10 cellular contexts compared by ENCODE assay signal in the genomic region with DNA sequence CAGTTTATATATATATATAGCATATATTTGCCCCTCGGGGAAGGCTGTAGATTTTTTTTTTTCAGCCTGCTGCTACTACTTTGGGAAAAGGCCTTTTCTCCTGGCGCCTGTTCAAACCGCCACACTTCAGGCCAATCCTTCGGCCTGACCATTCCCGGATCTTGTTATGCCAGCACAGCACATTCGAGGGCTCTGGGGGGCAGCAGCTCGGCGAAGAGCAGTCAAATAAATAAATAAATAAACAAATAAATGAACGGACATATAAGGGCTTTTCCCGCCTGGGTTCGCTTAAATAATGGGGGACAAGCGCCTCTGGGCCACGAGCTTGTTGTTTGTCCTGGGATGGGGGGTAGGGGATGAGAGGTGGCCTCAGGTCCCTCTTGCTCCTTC. TPM values are rescaled to one million over a fixed set of nuclear protein-coding genes. Genes with fewer than 3 reads are reported as not detected.
DNase-seq lines count a peak whose midpoint lies in the region; ATAC-seq, FAIRE-seq and TF ChIP-seq lines count a peak whose summit lies in the region.
"Had no signal": no experiment of that assay in that cellular context is flagged by ENCODE, and none has a peak within 500 bp of the region (broad histone marks: within the 10 kb centered on the region; RNA-seq: fewer than 3 reads in every experiment).

No MANE protein-coding gene starts in this region.

- H2BK15ac ChIP-seq in H1 (ENCODE audit: low read length) = no peak overlapping the region

- H3K4ac ChIP-seq in H1 (replicated peaks; ENCODE audit: insufficient read length, low read depth, low read length) = no peak overlapping the region

- H2AK5ac ChIP-seq in H1 (ENCODE audit: low read depth, low read length) = no peak overlapping the region

- H2BK20ac ChIP-seq in H1 (ENCODE audit: low read length) = no peak overlapping the region

- H3K36me3 Mint-ChIP-seq in effector memory CD8-positive, alpha-beta T cell (ENCODE audit: insufficient read depth) = peaks cover 26% of the 10 kb centered on the region

- no peak overlapping the region for H3K18ac ChIP-seq in H1 (ENCODE audit: extremely low read depth, low read length)

- H3K4me1 Mint-ChIP-seq in effector memory CD8-positive, alpha-beta T cell (ENCODE audit: low read depth in 2 of 2) = peaks cover 6 to 26% of the 10 kb centered on the region in 2 donors

- no peak for TF ChIP-seq RAD21 in H1 (IDR thresholded peaks at IDR 0.05 in 1 of 2, conservative IDR thresholded peaks at IDR 0.05 in 1 of 2; ENCODE audit: low read depth in 2 of 2, low read length in 2 of 2)

- TF ChIP-seq POLR2A in H1 (IDR thresholded peaks at IDR 0.05; ENCODE audit: control extremely low read depth in 1 of 2, low read depth in 2 of 2, low read length in 2 of 2) (no peak), ovary (IDR thresholded peaks at IDR 0.05) (no peak)

- WGBS in H1 (ENCODE audit: extremely low coverage in 1 of 2, insufficient coverage in 1 of 2, insufficient read length in 1 of 2, insufficient replicate concordance in 2 of 2, low coverage in 1 of 2, low lambda C conversion rate in 2 of 2, missing lambda C conversion rate in 1 of 2), 2 experiments = 31% methylated on average over 13 of the region's 13 CpGs; no CpG with 5 or more reads in 1 of the 2 experiments
- WGBS in ovary, 3 donors = 9 to 12% (median 10%) methylated on average over 13 of the region's 13 CpGs

- H4K20me1 ChIP-seq in KMS-11 (ENCODE audit: insufficient read depth) (no peaks in the 10 kb centered on the region), H1 (replicated peaks in 1 of 2; ENCODE audit: control insufficient read depth in 1 of 2, insufficient read depth in 2 of 2, low read length in 2 of 2) (peaks cover 4 to 13% of the 10 kb centered on the region in 2 experiments)

- H3K4me2 ChIP-seq in KMS-11 (peak overlapping the region; percentile 76), H1 (ENCODE audit: insufficient read depth in 1 of 2, low read depth in 2 of 2, low read length in 2 of 2) (peak overlapping the region; percentile 4 to 79; a peak in 3 of 4 replicates)

- peak; percentile 23 for DNase-seq in DMS53 treated with DMSO at 0.1 percent for 48 hours (lab: John Stamatoyannopoulos, UW; ENCODE audit: unreplicated experiment)
- no peak for DNase-seq in H1 (ENCODE audit: low read depth in 1 of 2, low spot score in 2 of 2)
- peak; percentile 72 to 81 (median 75) for DNase-seq in ovary
- no peak for DNase-seq in GM19238 (ENCODE audit: insufficient read length, low spot score)
- DNase-seq in MV-4-11 (lab: John Stamatoyannopoulos, UW) = no peak
- DNase-seq in effector memory CD8-positive, alpha-beta T cell = no peak

- H3K4me1 ChIP-seq in KMS-11 (ENCODE audit: low read depth, poor library complexity, severe bottlenecking) (peaks cover 29% of the 10 kb centered on the region), H1 (replicated peaks in 1 of 4; ENCODE audit: control insufficient read depth in 3 of 4, insufficient read depth in 4 of 4, low read length in 3 of 4) (peaks cover 0 to 9% (median 4%) of the 10 kb centered on the region in 4 experiments; a peak in 5 of 7 replicates), ovary (ENCODE audit: insufficient read depth) (peaks cover 9% of the 10 kb centered on the region)

- H2BK12ac ChIP-seq in H1 (ENCODE audit: low read depth, low read length) = no peak overlapping the region

- CTCF ChIA-PET in H1 (lab: Charles Lee; ENCODE audit: partially characterized antibody) = interaction anchor here (0.6 to 10.0 kb wide), 75 partner anchors 9 to 1620 kb away, joined by 3 to 119 read pairs (median 6); partner anchors contain the start of genes HOXD10, HOXD4, HOXD8 and HOXD9

- H3K4me3 Mint-ChIP-seq in effector memory CD8-positive, alpha-beta T cell = no peak overlapping the region

- H3K9me3 Mint-ChIP-seq in effector memory CD8-positive, alpha-beta T cell = no peaks in the 10 kb centered on the region

- H2AFZ ChIP-seq in KMS-11 (ENCODE audit: low read depth) (peak overlapping the region; percentile 98), H1 (ENCODE audit: low read length) (no peak overlapping the region)

- no peak overlapping the region for H2BK5ac ChIP-seq in H1 (ENCODE audit: low read depth, low read length)

- H3K79me2 ChIP-seq in KMS-11 (ENCODE audit: insufficient read depth, low read depth) (no peaks in the 10 kb centered on the region), H1 (ENCODE audit: control insufficient read depth in 1 of 2, insufficient read depth in 2 of 2, low read length in 2 of 2) (no peaks in the 10 kb centered on the region)

- peaks cover 3% of the 10 kb centered on the region; the same call in 1 of the 2 replicates for H3K23me2 ChIP-seq in H1 (ENCODE audit: low read depth, low read length)

- H3K27me3 ChIP-seq in KMS-11 (ENCODE audit: insufficient read depth, low read depth) (no peaks in the 10 kb centered on the region), H1 (replicated peaks in 1 of 4; ENCODE audit: control insufficient read depth in 3 of 4, extremely low read depth in 1 of 4, insufficient read depth in 3 of 4, low read length in 3 of 4) (peaks cover 81 to 100% (median 96%) of the 10 kb centered on the region in 4 experiments), ovary (no peaks in the 10 kb centered on the region)

- peak overlapping the region; percentile 70 for H3K4me3 ChIP-seq in KMS-11 (IDR thresholded peaks at IDR 0.05; ENCODE audit: insufficient read depth, low read depth, low read length)
- peak overlapping the region in 1 of 4 experiments; percentile 67; a peak in 2 of 8 replicates for H3K4me3 ChIP-seq in H1 (ENCODE audit: extremely low read depth in 1 of 4, insufficient read depth in 2 of 4, low read depth in 3 of 4, low read length in 4 of 4)
- peak overlapping the region; percentile 53 for H3K4me3 ChIP-seq in ovary

- H3K27ac ChIP-seq in KMS-11 (no peak overlapping the region; the same call in 1 of the 2 replicates), H1 (ENCODE audit: low read depth, low read length) (no peak overlapping the region), ovary (peak overlapping the region; percentile 80 to 99)

- H3K79me1 ChIP-seq in H1 (ENCODE audit: low read depth, low read length) = no peaks in the 10 kb centered on the region

- H3K14ac ChIP-seq in H1 (ENCODE audit: insufficient read length) = no peak overlapping the region

- H3K27ac Mint-ChIP-seq in effector memory CD8-positive, alpha-beta T cell = no peak overlapping the region

- H4K91ac ChIP-seq in H1 (replicated peaks; ENCODE audit: insufficient read length, low read length) = no peak overlapping the region

- POLR2A ChIA-PET in H1 (lab: Charles Lee; ENCODE audit: partially characterized antibody) = interaction anchor here (1.0 to 1.8 kb wide), 3 partner anchors 11 to 22 kb away, joined by 3 to 4 read pairs (median 3); partner anchors contain the start of gene HOXD4

- ATAC-seq in GM21737 (IDR thresholded peaks at IDR 0.05; ENCODE audit: unreplicated experiment) = no peak
- ATAC-seq in effector memory CD8-positive, alpha-beta T cell (replicated peaks) = no peak

- TF ChIP-seq EP300 in H1 (IDR thresholded peaks at IDR 0.05; ENCODE audit: borderline replicate concordance in 1 of 2, low read depth in 2 of 2, low read length in 2 of 2) (no peak), ovary (IDR thresholded peaks at IDR 0.05) (no peak)

- H3K9ac ChIP-seq in KMS-11 (peak overlapping the region; percentile 92; the same call in 1 of the 2 replicates), H1 (replicated peaks in 1 of 4; ENCODE audit: extremely low read depth in 1 of 4, low read depth in 3 of 4, low read length in 3 of 4) (no peak overlapping the region)

- peaks cover 88 to 100% of the 10 kb centered on the region in 2 donors for H3K27me3 Mint-ChIP-seq in effector memory CD8-positive, alpha-beta T cell

- H3K9me3 ChIP-seq in H1 (ENCODE audit: insufficient read depth in 2 of 2, low read depth in 1 of 2, low read length in 1 of 2) (no peaks in the 10 kb centered on the region; a peak in 1 of 4 replicates), ovary (no peaks in the 10 kb centered on the region)

- H3K36me3 ChIP-seq in KMS-11 (ENCODE audit: insufficient read depth) (no peaks in the 10 kb centered on the region), H1 (ENCODE audit: control insufficient read depth in 2 of 4, insufficient read depth in 4 of 4, low read length in 3 of 4) (peaks cover 0 to 4% (median 0%) of the 10 kb centered on the region in 4 experiments; a peak in 1 of 8 replicates), ovary (no peaks in the 10 kb centered on the region)

- TF ChIP-seq CTCF in KMS-11 (conservative IDR thresholded peaks at IDR 0.05; ENCODE audit: low read depth, low read length) = no peak
- TF ChIP-seq CTCF in H1 (IDR thresholded peaks at IDR 0.05; ENCODE audit: control extremely low read depth in 1 of 3, insufficient read depth in 1 of 3, low read depth in 1 of 3, low read length in 3 of 3) = no peak
- TF ChIP-seq CTCF in ovary (IDR thresholded peaks at IDR 0.05) = no peak

- no peak overlapping the region for H3K23ac ChIP-seq in H1 (ENCODE audit: insufficient read length)

- no peak overlapping the region for H3K56ac ChIP-seq in H1 (replicated peaks; ENCODE audit: insufficient read length, low read depth, low read length)

- FAIRE-seq in H1 (lab: Jason Lieb, UNC) = no peak
- FAIRE-seq: colon had no signal

- H2BK120ac ChIP-seq in H1 (replicated peaks; ENCODE audit: low read depth, low read length) = no peak overlapping the region

- no peak overlapping the region for H4K8ac ChIP-seq in H1 (ENCODE audit: extremely low read depth, insufficient read depth, low read length)

- intact Hi-C loops in ovary (cut with DNase I) = loop anchor here (2.0 to 10.0 kb wide), 6 partner anchors 125 to 497 kb away; partner anchors contain the start of gene MTX2 (in 1 of the 4)

- no peak overlapping the region for H4K5ac ChIP-seq in H1 (ENCODE audit: insufficient read length, low read depth, low read length)

RNA-seq across cellular contexts. Expression of gene HOXD8, which starts 10.6 kb away (rescaled TPM):
- not detected in 2 replicates for total RNA-seq in H1 (2021; fragmentation: NEBNext Ultra II Directional; extraction: Animal tissue kit (Norgen Biotek cat#: 25700))
- not detected in 2 replicates for polyA plus RNA-seq in H1 (2011; rRNA removed)
- not detected for polyA plus RNA-seq in H1 (2011; cell fraction: cytosol; rRNA removed)
- polyA plus RNA-seq in H1 (2011; cell fraction: nucleus; rRNA removed) = not detected
- not detected in 4 replicates for polyA plus RNA-seq in H1 (2012, experiment 1 of 2)
- not detected for polyA plus RNA-seq in H1 (2012, experiment 2 of 2)
- not detected for polyA plus RNA-seq in H1 (2013, experiment 1 of 2)
- not detected for polyA plus RNA-seq in H1 (2013, experiment 2 of 2)
- not detected in 2 replicates for polyA minus RNA-seq in H1 (2011; rRNA and poly(A)+ RNA removed)
- polyA minus RNA-seq in H1 (2011; cell fraction: cytosol; rRNA and poly(A)+ RNA removed) = not detected
- polyA minus RNA-seq in H1 (2011; cell fraction: nucleus; rRNA and poly(A)+ RNA removed) = not detected
- total RNA-seq in ovary = 10 to 100 TPM; 29.2 to 46.8 (median 33.1) TPM
- polyA plus RNA-seq in ovary = 10 to 100 TPM; 36.9 to 50.6 TPM
- total RNA-seq: mononuclear cell had no signal

RNA-seq across cellular contexts. Expression of gene HOXD4, which starts 11.2 kb away (rescaled TPM):
- not detected in 2 replicates for total RNA-seq in H1 (2021; fragmentation: NEBNext Ultra II Directional; extraction: Animal tissue kit (Norgen Biotek cat#: 25700))
- polyA plus RNA-seq in H1 (2011; rRNA removed) = not detected in 2 replicates
- polyA plus RNA-seq in H1 (2011; cell fraction: cytosol; rRNA removed) = not detected
- polyA plus RNA-seq in H1 (2011; cell fraction: nucleus; rRNA removed) = not detected
- polyA plus RNA-seq in H1 (2012, experiment 1 of 2) = not detected in 4 replicates
- polyA plus RNA-seq in H1 (2012, experiment 2 of 2) = not detected
- polyA plus RNA-seq in H1 (2013, experiment 1 of 2) = not detected
- not detected for polyA plus RNA-seq in H1 (2013, experiment 2 of 2)
- not detected in 2 replicates for polyA minus RNA-seq in H1 (2011; rRNA and poly(A)+ RNA removed)
- polyA minus RNA-seq in H1 (2011; cell fraction: cytosol; rRNA and poly(A)+ RNA removed) = not detected
- polyA minus RNA-seq in H1 (2011; cell fraction: nucleus; rRNA and poly(A)+ RNA removed) = not detected
- total RNA-seq in ovary = 10 to 100 TPM in 6 of 7 donors, 1 to 10 TPM in 1; 6.2 to 16.5 (median 12.7) TPM
- polyA plus RNA-seq in ovary = 10 to 100 TPM in 1 of 2 donors, 1 to 10 TPM in 1; 8.3 to 11.0 TPM

RNA-seq across cellular contexts. Expression of gene HOXD3, which starts 17.0 kb away (rescaled TPM):
- total RNA-seq in H1 (2021; fragmentation: NEBNext Ultra II Directional; extraction: Animal tissue kit (Norgen Biotek cat#: 25700)) = not detected in 2 replicates
- not detected in 2 replicates for polyA plus RNA-seq in H1 (2011; rRNA removed)
- not detected for polyA plus RNA-seq in H1 (2011; cell fraction: cytosol; rRNA removed)
- polyA plus RNA-seq in H1 (2011; cell fraction: nucleus; rRNA removed) = not detected
- not detected in 4 replicates for polyA plus RNA-seq in H1 (2012, experiment 1 of 2)
- polyA plus RNA-seq in H1 (2012, experiment 2 of 2) = not detected
- polyA plus RNA-seq in H1 (2013, experiment 1 of 2) = not detected
- polyA plus RNA-seq in H1 (2013, experiment 2 of 2) = not detected
- not detected in 2 replicates for polyA minus RNA-seq in H1 (2011; rRNA and poly(A)+ RNA removed)
- polyA minus RNA-seq in H1 (2011; cell fraction: cytosol; rRNA and poly(A)+ RNA removed) = not detected
- polyA minus RNA-seq in H1 (2011; cell fraction: nucleus; rRNA and poly(A)+ RNA removed) = not detected
- 10 to 100 TPM; 12.5 to 18.7 (median 16.5) TPM for total RNA-seq in ovary
- polyA plus RNA-seq in ovary = 10 to 100 TPM in 1 of 2 donors, 1 to 10 TPM in 1; 6.7 to 10.1 TPM
- total RNA-seq: mononuclear cell had no signal

RNA-seq across cellular contexts. Expression of gene HOXD9, which starts 17.6 kb away (rescaled TPM):
- not detected in 2 replicates for total RNA-seq in H1 (2021; fragmentation: NEBNext Ultra II Directional; extraction: Animal tissue kit (Norgen Biotek cat#: 25700))
- polyA plus RNA-seq in H1 (2011; rRNA removed) (not detected in 2 replicates), ovary (10 to 100 TPM; 11.7 to 13.0 TPM)
- polyA plus RNA-seq in H1 (2011; cell fraction: cytosol; rRNA removed) = not detected
- not detected for polyA plus RNA-seq in H1 (2011; cell fraction: nucleus; rRNA removed)
- not detected in 4 replicates for polyA plus RNA-seq in H1 (2012, experiment 1 of 2)
- polyA plus RNA-seq in H1 (2012, experiment 2 of 2) = not detected
- not detected for polyA plus RNA-seq in H1 (2013, experiment 1 of 2)
- polyA plus RNA-seq in H1 (2013, experiment 2 of 2) = not detected
- polyA minus RNA-seq in H1 (2011; rRNA and poly(A)+ RNA removed) = not detected in 2 replicates
- not detected for polyA minus RNA-seq in H1 (2011; cell fraction: cytosol; rRNA and poly(A)+ RNA removed)
- polyA minus RNA-seq in H1 (2011; cell fraction: nucleus; rRNA and poly(A)+ RNA removed) = not detected
- 10 to 100 TPM in 6 of 7 donors, 1 to 10 TPM in 1; 9.7 to 20.6 (median 12.8) TPM for total RNA-seq in ovary
- total RNA-seq: mononuclear cell had no signal

RNA-seq across cellular contexts. Expression of gene HOXD10, which starts 23.5 kb away (rescaled TPM):
- not detected in 2 replicates for total RNA-seq in H1 (2021; fragmentation: NEBNext Ultra II Directional; extraction: Animal tissue kit (Norgen Biotek cat#: 25700))
- polyA plus RNA-seq in H1 (2011; rRNA removed) = not detected in 2 replicates
- not detected for polyA plus RNA-seq in H1 (2011; cell fraction: cytosol; rRNA removed)
- polyA plus RNA-seq in H1 (2011; cell fraction: nucleus; rRNA removed) = not detected
- not detected in 4 replicates for polyA plus RNA-seq in H1 (2012, experiment 1 of 2)
- not detected for polyA plus RNA-seq in H1 (2012, experiment 2 of 2)
- polyA plus RNA-seq in H1 (2013, experiment 1 of 2) = not detected
- not detected for polyA plus RNA-seq in H1 (2013, experiment 2 of 2)
- polyA minus RNA-seq in H1 (2011; rRNA and poly(A)+ RNA removed) = not detected in 2 replicates
- not detected for polyA minus RNA-seq in H1 (2011; cell fraction: cytosol; rRNA and poly(A)+ RNA removed)
- not detected for polyA minus RNA-seq in H1 (2011; cell fraction: nucleus; rRNA and poly(A)+ RNA removed)
- 1 to 10 TPM in 4 of 7 donors, under 1 TPM in 3; 0.38 to 3.2 (median 1.0) TPM for total RNA-seq in ovary
- polyA plus RNA-seq in ovary = 1 to 10 TPM; 1.1 to 8.1 TPM
- total RNA-seq: mononuclear cell had no signal

Comparison
In these comparisons a context has a peak if more than half of its experiments do, and no peak if none do; other contexts are left out.
1. DNase-seq: peak in DMS53 treated with DMSO at 0.1 percent for 48 hours (single experiment) and ovary (5 of 5); none in H1 (0 of 2), GM19238 (single experiment), MV-4-11 (single experiment) and effector memory CD8-positive, alpha-beta T cell (0 of 3).
2. H3K27ac ChIP-seq: peak in ovary (2 of 2); none in KMS-11 (single experiment) and H1 (single experiment).
3. RNA of gene HOXD8, which starts 10.6 kb away (total RNA-seq): 29.2 to 46.8 TPM in ovary; not detected in H1; every median in the first group is over 10 times any median in the second.
4. RNA of gene HOXD3, which starts 17.0 kb away (total RNA-seq): 12.5 to 18.7 TPM in ovary; not detected in H1; every median in the first group is over 10 times any median in the second.